In the genomic region with DNA sequence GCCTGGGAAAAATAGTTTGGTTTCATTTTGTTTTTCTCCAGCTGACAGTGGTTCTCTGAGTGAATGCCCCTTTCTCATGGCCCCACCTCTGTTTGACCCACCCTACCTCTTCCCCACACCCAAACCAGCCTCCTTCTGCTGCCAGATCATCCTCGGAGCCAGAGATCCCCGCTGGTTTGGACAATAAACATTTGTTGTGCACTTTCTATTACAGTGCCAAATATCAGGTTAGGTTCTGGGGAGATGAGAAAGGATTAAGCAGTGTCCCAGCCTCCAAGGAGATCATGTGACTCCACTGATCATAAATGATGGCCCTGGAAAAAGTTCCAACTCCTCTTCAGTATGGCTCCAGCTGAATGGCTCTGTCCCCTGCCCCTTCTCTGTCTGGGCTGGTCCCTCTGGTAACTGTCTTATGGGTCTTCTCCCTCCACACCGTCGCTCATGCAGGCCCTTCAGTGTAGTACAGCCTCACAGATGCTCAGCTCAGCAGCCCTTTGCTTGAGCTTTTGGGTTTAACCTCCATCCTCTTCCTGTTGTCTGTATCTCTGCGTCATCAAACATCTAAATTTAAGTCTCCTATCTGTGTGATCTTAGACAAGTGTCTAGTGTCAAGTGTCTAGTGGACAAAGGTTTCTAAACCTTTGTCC, we compare ENCODE assay signal across 8 cellular contexts. TPM values are rescaled to one million over a fixed set of nuclear protein-coding genes. Genes with fewer than 3 reads are reported as not detected.
DNase-seq lines count a peak whose midpoint lies in the region; ATAC-seq and TF ChIP-seq lines count a peak whose summit lies in the region.

No MANE protein-coding gene starts in this region.

- H3K36me3 ChIP-seq in lung (ENCODE audit: control insufficient read depth in 2 of 2, insufficient read depth in 2 of 2, low read length in 2 of 2) = no peaks in the 10 kb centered on the region
- H3K36me3 ChIP-seq in vagina = no peaks in the 10 kb centered on the region

- no peak for DNase-seq in left cardiac atrium
- no peak for DNase-seq in Right ventricle myocardium superior
- DNase-seq in activated naive CD4-positive, alpha-beta T cell treated with anti-CD3 and anti-CD28 coated beads for 36 hours = peak; percentile 67
- no peak for DNase-seq in lung (ENCODE audit: low spot score)
- DNase-seq in vagina (ENCODE audit: extremely low spot score in 2 of 2) = no peak
- no peak for DNase-seq in NCI-H774 (lab: John Stamatoyannopoulos, UW)
- no peak for DNase-seq in GM03348 (ENCODE audit: low spot score)
- DNase-seq in NCI-H2107 (lab: John Stamatoyannopoulos, UW) = no peak

- CTCF ChIA-PET in activated naive CD4-positive, alpha-beta T cell treated with anti-CD3 and anti-CD28 coated beads for 36 hours (lab: Charles Lee) = interaction anchor here (1.3 to 2.6 kb wide), 8 partner anchors 9 to 130 kb away, joined by 3 to 15 read pairs (median 4); no protein-coding TSS in a partner anchor

- intact Hi-C loops in left cardiac atrium (cut with DNase I) (loop anchor here in 1 of 2 donors (10.0 kb wide), 1 partner anchor 46 kb away; the partner anchor contains the start of gene SERPINB9), Right ventricle myocardium superior (cut with DNase I) (no loop called here), vagina (cut with DNase I) (loop anchor here (5.0 kb wide), 1 partner anchor 944 kb away; no protein-coding TSS in a partner anchor)
- intact Hi-C loops in activated naive CD4-positive, alpha-beta T cell treated with anti-CD3 and anti-CD28 coated beads for 36 hours (cut with micrococcal nuclease) = loop anchor here (5.0 kb wide), 1 partner anchor 348 kb away; no protein-coding TSS in a partner anchor

- no peaks in the 10 kb centered on the region for H3K27me3 ChIP-seq in lung (ENCODE audit: control insufficient read depth, insufficient read depth)
- no peaks in the 10 kb centered on the region for H3K27me3 ChIP-seq in vagina

- peaks cover 5% of the 10 kb centered on the region for H3K36me3 Mint-ChIP-seq in activated naive CD4-positive, alpha-beta T cell treated with anti-CD3 and anti-CD28 coated beads for 36 hours (ENCODE audit: low read depth)

- H3K27ac ChIP-seq in lung (ENCODE audit: low read depth in 1 of 2, low read length in 1 of 2) (peak overlapping the region; percentile 53 to 84), vagina (peak overlapping the region; percentile 62)

- H3K4me1 ChIP-seq in lung (ENCODE audit: control insufficient read depth in 2 of 2, insufficient read depth in 2 of 2, low read length in 2 of 2) = peaks cover 7 to 9% of the 10 kb centered on the region in 2 donors
- H3K4me1 ChIP-seq in vagina = peaks cover 42% of the 10 kb centered on the region

- no peak for TF ChIP-seq POLR2A in vagina (IDR thresholded peaks at IDR 0.05)

- no peaks in the 10 kb centered on the region for H3K27me3 Mint-ChIP-seq in activated naive CD4-positive, alpha-beta T cell treated with anti-CD3 and anti-CD28 coated beads for 36 hours (ENCODE audit: low read depth)

- peaks cover 87% of the 10 kb centered on the region for H3K4me1 Mint-ChIP-seq in activated naive CD4-positive, alpha-beta T cell treated with anti-CD3 and anti-CD28 coated beads for 36 hours (ENCODE audit: low read depth)

- H3K4me3 Mint-ChIP-seq in activated naive CD4-positive, alpha-beta T cell treated with anti-CD3 and anti-CD28 coated beads for 36 hours = peak overlapping the region; percentile 91

- no peak for TF ChIP-seq CTCF in lung (IDR thresholded peaks at IDR 0.05; ENCODE audit: control extremely low read depth, extremely low read depth)
- TF ChIP-seq CTCF in vagina (IDR thresholded peaks at IDR 0.05) = no peak

- H3K9me3 Mint-ChIP-seq in activated naive CD4-positive, alpha-beta T cell treated with anti-CD3 and anti-CD28 coated beads for 36 hours = peaks cover 3% of the 10 kb centered on the region

- WGBS in lung, 2 donors = 53 to 54% methylated on average over 5 of the region's 5 CpGs

- H3K9me3 ChIP-seq in lung (ENCODE audit: control insufficient read depth in 2 of 2, insufficient read depth in 1 of 2, low read length in 1 of 2) (no peaks in the 10 kb centered on the region), vagina (no peaks in the 10 kb centered on the region)

- peak; percentile 9 to 28 for ATAC-seq in left cardiac atrium
- ATAC-seq in Right ventricle myocardium superior (ENCODE audit: poor library complexity) = no peak
- ATAC-seq in lung (ENCODE audit: insufficient read depth, low FRiP score) = no peak

- H3K4me3 ChIP-seq in lung (no peak overlapping the region), vagina (no peak overlapping the region)

- H3K27ac Mint-ChIP-seq in activated naive CD4-positive, alpha-beta T cell treated with anti-CD3 and anti-CD28 coated beads for 36 hours = peak overlapping the region; percentile 100

RNA-seq across cellular contexts. Expression of gene SERPINB1, which starts 17.1 kb away (rescaled TPM):
- total RNA-seq in left cardiac atrium (10 to 100 TPM; 27.5 to 39.2 TPM), Right ventricle myocardium superior (25.3 TPM), lung (100 to 1,000 TPM in 1 of 2 donors, 10 to 100 TPM in 1; 58.0 to 106 TPM), vagina (38.1 TPM)
- total RNA-seq in activated naive CD4-positive, alpha-beta T cell treated with anti-CD3 and anti-CD28 coated beads for 36 hours = 100 to 1,000 TPM; 200 to 208 TPM
- polyA plus RNA-seq in lung = 100 to 1,000 TPM in 1 of 2 donors, 10 to 100 TPM in 1; 85.1 to 242 TPM

RNA-seq across cellular contexts. Expression of gene SERPINB9, which starts 44.3 kb away (rescaled TPM):
- 10 to 100 TPM in 1 of 2 donors, 1 to 10 TPM in 1; 3.8 to 14.4 TPM for total RNA-seq in left cardiac atrium
- total RNA-seq in Right ventricle myocardium superior = 2.9 TPM
- 10 to 100 TPM; 72.2 to 75.8 TPM for total RNA-seq in activated naive CD4-positive, alpha-beta T cell treated with anti-CD3 and anti-CD28 coated beads for 36 hours
- total RNA-seq in lung = 10 to 100 TPM; 14.0 to 33.3 TPM
- 10 to 100 TPM in 1 of 2 donors, 1 to 10 TPM in 1; 5.4 to 36.1 TPM for polyA plus RNA-seq in lung
- 6.9 TPM for total RNA-seq in vagina

Comparison
In these comparisons a context has a peak if more than half of its experiments do, and no peak if none do; other contexts are left out.
1. ATAC-seq: peak in left cardiac atrium (2 of 2); none in Right ventricle myocardium superior (single experiment) and lung (single experiment).